Comparison of ENCODE assay signal across 15 cellular contexts in the genomic region with DNA sequence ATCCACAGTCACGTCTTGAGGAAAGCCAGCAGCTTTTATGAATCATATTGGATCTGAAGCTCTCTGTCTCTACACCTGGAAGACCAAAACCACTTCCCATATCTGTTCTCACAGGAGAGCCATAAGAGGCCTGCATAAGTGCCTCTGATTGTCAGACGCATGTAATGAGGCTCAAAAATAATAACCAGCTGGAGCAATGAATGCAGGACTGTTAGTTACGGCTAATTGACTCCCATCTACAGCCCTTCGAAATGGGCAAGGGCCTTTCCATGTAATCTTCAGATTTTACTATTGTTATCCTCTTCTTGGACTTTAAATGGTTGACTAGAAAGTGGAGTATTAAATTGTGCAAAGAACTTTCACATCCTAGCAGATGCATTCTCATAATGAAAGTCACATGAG. TPM values are rescaled to one million over a fixed set of nuclear protein-coding genes. Genes with fewer than 3 reads are reported as not detected.
A peak's percentile ranks its signal among the peaks of the same experiment; 100 is the strongest.
DNase-seq lines count a peak whose midpoint lies in the region; ATAC-seq and TF ChIP-seq lines count a peak whose summit lies in the region.
"Had no signal": no experiment of that assay in that cellular context is flagged by ENCODE, and none has a peak within 500 bp of the region (broad histone marks: within the 10 kb centered on the region; RNA-seq: fewer than 3 reads in every experiment).

No MANE protein-coding gene starts in this region.

- ATAC-seq in GM18907 (IDR thresholded peaks at IDR 0.05; ENCODE audit: unreplicated experiment): no peak
- ATAC-seq: effector memory CD8-positive, alpha-beta T cell had no signal

- no peak overlapping the region for H3K4me3 ChIP-seq in foreskin fibroblast (ENCODE audit: low read depth in 1 of 2, low read length in 2 of 2)
- H3K4me3 ChIP-seq: SJSA1, tibial nerve had no signal

- TF ChIP-seq CTCF in Calu3 (IDR thresholded peaks at IDR 0.05; ENCODE audit: unreplicated experiment) (no peak), foreskin fibroblast (IDR thresholded peaks at IDR 0.05; ENCODE audit: low read depth, low read length) (no peak)

- peaks cover 51% of the 10 kb centered on the region for H3K4me1 Mint-ChIP-seq in Calu3 (ENCODE audit: low read depth, unreplicated experiment)

- CTCF ChIA-PET in Calu3 (lab: Charles Lee): interaction anchor here (1.0 kb wide), 1 partner anchor 144 kb away, joined by 3 read pairs; no protein-coding TSS in a partner anchor

- no peaks in the 10 kb centered on the region for H3K27me3 Mint-ChIP-seq in Calu3 (ENCODE audit: unreplicated experiment)

- H3K9me3 Mint-ChIP-seq in Calu3 (ENCODE audit: low read depth, unreplicated experiment): no peaks in the 10 kb centered on the region
- H3K9me3 Mint-ChIP-seq: effector memory CD8-positive, alpha-beta T cell had no signal

- DNase-seq in Calu3: no peak
- DNase-seq in NCI-H1436 treated with DMSO at 0.1 percent for 48 hours (lab: John Stamatoyannopoulos, UW): peak; percentile 90
- peak; percentile 78 to 93 for DNase-seq in NCI-H524 (lab: John Stamatoyannopoulos, UW)
- peak; percentile 49 for DNase-seq in kidney tubule cell (ENCODE audit: low spot score)
- DNase-seq in foreskin fibroblast: no peak
- DNase-seq in medulla oblongata (ENCODE audit: extremely low spot score): no peak
- no peak for DNase-seq in 8988T
- DNase-seq: brain microvascular endothelial cell; effector memory CD8-positive, alpha-beta T cell; KG1; stimulated activated CD4-positive, alpha-beta T cell treated with anti-CD3 and anti-CD28 coated beads, Interleukin-15, amount 100 ng/mL, for 24 hours had no signal

- H3K27ac Mint-ChIP-seq in Calu3 (ENCODE audit: unreplicated experiment): peak overlapping the region; percentile 100
- H3K27ac Mint-ChIP-seq: effector memory CD8-positive, alpha-beta T cell had no signal

- H3K4me3 Mint-ChIP-seq in Calu3 (ENCODE audit: low read depth, unreplicated experiment): no peak overlapping the region
- H3K4me3 Mint-ChIP-seq: effector memory CD8-positive, alpha-beta T cell had no signal

- intact Hi-C loops in Calu3 (cut with micrococcal nuclease; ENCODE audit: unreplicated experiment): no loop called here

- BruUV-seq in Calu3 (replicated peaks; lab: Mats Ljungman, UMichigan): no TSS peak

- peaks cover 28% of the 10 kb centered on the region for H3K36me3 Mint-ChIP-seq in Calu3 (ENCODE audit: insufficient read depth, unreplicated experiment)

RNA-seq across cellular contexts. Expression of a gene that starts 4.4 kb away (rescaled TPM):
- total RNA-seq in Calu3 (2022): 61.1 and 67.7 TPM in 2 replicates
- total RNA-seq: activated CD8-positive, alpha-beta memory T cell treated with anti-CD3 and anti-CD28 coated beads for 36 hours had no signal

Comparison
In these comparisons a context has a peak if more than half of its experiments do, and no peak if none do; other contexts are left out.
1. DNase-seq: peak in NCI-H1436 treated with DMSO at 0.1 percent for 48 hours (single experiment), NCI-H524 (2 of 2) and kidney tubule cell (single experiment); none in Calu3 (single experiment), foreskin fibroblast (0 of 2), medulla oblongata (single experiment) and 8988T (single experiment).